In genomic region chr1:66276229-66276628, GRCh38 we compare ENCODE assay signal across 8 cellular contexts.
DNase-seq lines count a peak whose midpoint lies in the region; ATAC-seq lines count a peak whose summit lies in the region.

No MANE protein-coding gene starts in this region.

- peak; percentile 69 for ATAC-seq in GM18861 (IDR thresholded peaks at IDR 0.05; ENCODE audit: unreplicated experiment)
- ATAC-seq in GM21619 (IDR thresholded peaks at IDR 0.05; ENCODE audit: unreplicated experiment): peak; percentile 76

- in situ Hi-C loops in G401 (cut with HindIII; ENCODE audit: low sequenced_read_pairs): no loop called here

- no peaks in the 10 kb centered on the region for H3K36me3 ChIP-seq in mucosa of rectum (ENCODE audit: control insufficient read depth in 2 of 2, insufficient read depth in 2 of 2, low read length in 2 of 2)

- peak; percentile 21 for DNase-seq in Jurkat, Clone E6-1 (ENCODE audit: low read depth, low spot score)
- DNase-seq in RKO (ENCODE audit: low spot score): no peak
- DNase-seq in NK-92 treated with Interleukin-12 subunit alpha and Interleukin-12 subunit beta, amount 100 ng/mL, for 24 hours (lab: John Stamatoyannopoulos, UW): no peak
- DNase-seq in NCI-H146 (lab: John Stamatoyannopoulos, UW): no peak
- no peak for DNase-seq in G401 (ENCODE audit: low spot score)

- H3K9me3 ChIP-seq in mucosa of rectum (ENCODE audit: control insufficient read depth in 2 of 2, low read length in 2 of 2): no peaks in the 10 kb centered on the region

- H3K27me3 ChIP-seq in mucosa of rectum (ENCODE audit: control insufficient read depth in 2 of 2, insufficient read depth in 2 of 2, low read length in 2 of 2): no peaks in the 10 kb centered on the region

- H3K4me3 ChIP-seq in Jurkat, Clone E6-1 (ENCODE audit: low read length): no peak overlapping the region
- no peak overlapping the region for H3K4me3 ChIP-seq in mucosa of rectum (ENCODE audit: low read length in 2 of 2)

- peaks cover 17% of the 10 kb centered on the region in 2 donors for H3K4me1 ChIP-seq in mucosa of rectum (ENCODE audit: control insufficient read depth in 2 of 2, insufficient read depth in 2 of 2, low read length in 2 of 2)

- H3K27ac ChIP-seq in mucosa of rectum (ENCODE audit: low read depth in 2 of 2, low read length in 2 of 2): peak overlapping the region; percentile 40 to 58

- no peak overlapping the region for H3K9ac ChIP-seq in mucosa of rectum (ENCODE audit: low read depth in 1 of 2, low read length in 2 of 2)
